Comparison of ENCODE assay signal across 15 cellular contexts in the genomic region with DNA sequence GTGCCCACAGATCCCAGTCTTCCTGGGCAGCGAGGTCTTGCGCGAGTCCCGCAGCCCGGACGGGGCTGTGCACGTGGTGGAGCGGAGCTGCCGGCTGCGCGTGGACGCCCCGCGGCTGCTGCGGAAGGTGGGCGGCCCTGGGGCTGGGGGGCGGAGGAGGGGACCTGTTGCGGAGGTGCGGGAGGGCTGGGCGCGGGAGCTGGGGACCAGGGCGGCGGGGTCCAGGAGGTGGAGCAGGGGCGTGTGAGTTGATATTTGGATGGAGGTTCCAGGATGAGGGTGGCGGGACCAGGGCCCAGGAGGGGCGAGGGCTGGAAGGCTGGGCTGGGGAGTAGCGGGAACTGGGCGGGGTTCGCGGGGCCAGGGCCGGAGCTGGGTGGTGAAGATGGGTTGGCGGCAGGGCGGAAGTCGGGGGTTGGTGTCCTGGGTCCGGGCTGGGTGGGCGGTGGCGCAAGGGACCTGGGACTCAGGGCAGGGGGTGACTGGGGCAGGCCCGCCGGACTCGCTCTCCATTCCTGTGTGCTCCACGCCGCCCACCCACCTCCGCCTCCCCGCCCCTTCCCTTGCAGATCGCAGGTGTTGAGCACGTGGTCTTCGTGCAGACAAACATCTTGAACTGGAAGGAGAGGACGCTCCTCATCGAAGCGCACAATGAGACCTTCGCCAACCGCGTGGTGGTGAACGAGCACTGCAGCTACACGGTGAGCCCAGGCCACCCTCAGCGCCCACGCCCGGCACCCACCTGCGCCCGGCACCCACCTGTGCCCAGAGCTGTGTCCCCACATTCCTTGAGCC. TPM values are rescaled to one million over a fixed set of nuclear protein-coding genes. Genes with fewer than 3 reads are reported as not detected.
A peak's percentile ranks its signal among the peaks of the same experiment; 100 is the strongest.
DNase-seq lines count a peak whose midpoint lies in the region; ATAC-seq, FAIRE-seq and TF ChIP-seq lines count a peak whose summit lies in the region.
"Had no signal": no experiment of that assay in that cellular context is flagged by ENCODE, and none has a peak within 500 bp of the region (broad histone marks: within the 10 kb centered on the region; RNA-seq: fewer than 3 reads in every experiment).

No MANE protein-coding gene starts in this region.

- TF ChIP-seq CTCF in omental fat pad (IDR thresholded peaks at IDR 0.05) = no peak

- intact Hi-C loops in Right ventricle myocardium superior (cut with DNase I) = no loop called here
- intact Hi-C loops in cardiac septum (cut with DNase I) = no loop called here

- DNase-seq in Right ventricle myocardium superior = no peak
- DNase-seq in cardiac septum (ENCODE audit: low spot score) = no peak
- DNase-seq in caudate nucleus (lab: John Stamatoyannopoulos, UW) = peak in 3 of 61 donors; percentile 22 to 66 (median 38)
- DNase-seq in urothelium cell line (ENCODE audit: low spot score) = no peak
- no peak for DNase-seq in omental fat pad (ENCODE audit: low spot score)
- DNase-seq in LoVo (ENCODE audit: low spot score) = no peak
- DNase-seq: activated CD4-positive, alpha-beta T cell treated with anti-CD3 and anti-CD28 coated beads, Interleukin-2, amount 50 U/mL, for 1 hour; esophagus squamous epithelium; NCI-H1436 treated with DMSO at 0.1 percent for 48 hours had no signal

- FAIRE-seq in urothelium cell line (lab: Jason Lieb, UNC) = peak; percentile 48
- FAIRE-seq: bronchial epithelial cell, H54 had no signal

- peaks cover 6% of the 10 kb centered on the region for H3K27me3 ChIP-seq in layer of hippocampus (ENCODE audit: control insufficient read depth, insufficient read depth, low read length)

- peak overlapping the region; percentile 40 for H3K27ac ChIP-seq in caudate nucleus (ENCODE audit: low read depth, low read length)
- H3K27ac ChIP-seq in layer of hippocampus (ENCODE audit: low read depth, low read length) = peak overlapping the region; percentile 52
- H3K27ac ChIP-seq: esophagus squamous epithelium, skin epidermis had no signal

- ATAC-seq in Right ventricle myocardium superior (ENCODE audit: poor library complexity) = peak; percentile 48
- no peak for ATAC-seq in GM18858 (IDR thresholded peaks at IDR 0.05; ENCODE audit: unreplicated experiment)
- ATAC-seq in omental fat pad (ENCODE audit: low FRiP score) = no peak

RNA-seq across cellular contexts. Expression of gene SEC14L5, which starts 29.6 kb away (rescaled TPM):
- 26.2 TPM for total RNA-seq in Right ventricle myocardium superior
- 0.70 TPM for total RNA-seq in cardiac septum
- total RNA-seq in omental fat pad = 1 to 10 TPM in 1 of 4 donors, under 1 TPM in 3; 0.12 to 1.3 (median 0.45) TPM
- total RNA-seq: HT1080 had no signal

RNA-seq across cellular contexts. Expression of gene NAGPA, which starts 46.0 kb away (rescaled TPM):
- total RNA-seq in Right ventricle myocardium superior (7.1 TPM), cardiac septum (5.5 TPM), omental fat pad (10 to 100 TPM; 14.9 to 29.7 (median 21.9) TPM)

RNA-seq across cellular contexts. Expression of gene PPL, which starts 50.8 kb away (rescaled TPM):
- total RNA-seq in Right ventricle myocardium superior (14.9 TPM), cardiac septum (5.6 TPM), omental fat pad (10 to 100 TPM; 31.3 to 97.6 (median 59.5) TPM)

Comparison
In these comparisons a context has a peak if more than half of its experiments do, and no peak if none do; other contexts are left out.
1. RNA of gene SEC14L5, which starts 29.6 kb away (total RNA-seq): 26.2 TPM in Right ventricle myocardium superior (single experiment); 0.70 TPM in cardiac septum (single experiment) and 0.12 to 1.3 TPM in omental fat pad; every median in the first group is over 10 times any median in the second.